9 cellular contexts compared by ENCODE assay signal in the genomic region with DNA sequence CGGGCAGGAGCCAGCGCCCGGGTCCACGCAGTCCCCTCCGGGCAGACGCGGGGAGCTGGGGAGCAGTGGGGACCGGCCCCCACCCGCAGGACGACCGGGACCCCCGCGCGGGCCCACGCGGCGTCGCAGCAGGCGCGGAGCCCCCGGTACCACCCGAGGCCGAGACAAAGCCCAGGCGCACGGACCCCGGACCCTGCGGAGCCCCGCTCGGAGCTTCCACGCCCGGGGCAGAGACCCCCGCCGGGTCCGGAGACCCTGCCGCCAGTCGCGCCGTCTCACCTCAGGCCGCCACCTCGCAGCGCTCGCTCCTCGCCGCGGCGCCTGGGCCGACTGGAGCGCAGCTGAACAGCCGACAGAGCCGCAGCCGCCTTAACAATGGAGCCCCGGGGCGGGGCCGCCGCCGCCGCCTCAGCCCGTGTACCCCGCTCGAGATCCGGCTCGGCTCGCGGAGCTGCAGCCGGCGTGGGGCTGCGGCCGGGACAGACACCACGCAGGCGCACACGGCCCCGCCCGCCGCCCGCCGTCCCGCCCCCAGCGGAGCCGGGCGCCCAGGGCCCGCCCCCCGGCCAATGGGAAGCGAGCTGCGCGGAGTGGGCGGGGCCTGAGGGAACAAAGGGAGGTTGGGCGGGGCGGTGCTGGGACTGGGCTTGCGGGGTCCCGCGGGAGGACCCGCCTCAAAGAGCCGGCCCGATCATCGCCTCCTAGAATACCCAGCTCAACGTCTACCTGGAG. TPM values are rescaled to one million over a fixed set of nuclear protein-coding genes. Genes with fewer than 3 reads are reported as not detected.
DNase-seq lines count a peak whose midpoint lies in the region; ATAC-seq and TF ChIP-seq lines count a peak whose summit lies in the region.
"Had no signal": no experiment of that assay in that cellular context is flagged by ENCODE, and none has a peak within 500 bp of the region (broad histone marks: within the 10 kb centered on the region; RNA-seq: fewer than 3 reads in every experiment).

Gene AFAP1, minus strand, starts transcription at position 485 of the 732 bp plus-strand sequence. CDS start 67,783 bp downstream, outside the sequence.

- 0 out of 2 replicates have a peak within 1 kb of the TSS, but pooled peaks have one; percentile 66 for H3K27ac ChIP-seq in GM23338 (ENCODE audit: low read depth)
- H3K27ac ChIP-seq in angular gyrus (ENCODE audit: low read depth, low read length): peak within 1 kb of the TSS; percentile 10
- peak within 1 kb of the TSS; percentile 85 to 96 (median 92) for H3K27ac ChIP-seq in tibial nerve

- H3K9me3 Mint-ChIP-seq in GM23338 (no peaks in the 10 kb centered on the region), progenitor cell of endocrine pancreas (ENCODE audit: low read depth) (no peaks in the 10 kb centered on the region)
- H3K9me3 Mint-ChIP-seq: dendritic cell treated with granulocyte-macrophage colony-stimulating factor and Interleukin-4, amounts not matched to agents 40 ng/mL and 50 ng/mL, for 4 days had no signal

- H3F3A ChIP-seq in GM23338 (replicated peaks; ENCODE audit: low read depth): peaks cover 9% of the 10 kb centered on the region; the same call in 1 of the 2 replicates

- peak; percentile 96 for DNase-seq in DMS53 (lab: John Stamatoyannopoulos, UW)
- DNase-seq in GM23338 (ENCODE audit: low spot score): peak; percentile 96
- DNase-seq in NCI-H1092 (lab: John Stamatoyannopoulos, UW): peak; percentile 79
- DNase-seq in T-helper 9 cell: peak; percentile 85
- peak; percentile 94 for DNase-seq in left ventricle myocardium superior
- peak; percentile 90 for DNase-seq in progenitor cell of endocrine pancreas (ENCODE audit: low spot score, unreplicated experiment)
- peak; percentile 79 to 81 for DNase-seq in tibial nerve (ENCODE audit: low spot score in 2 of 2)

- H2AFZ ChIP-seq in GM23338: peak within 1 kb of the TSS; percentile 95

- H3K4me2 ChIP-seq in GM23338: peak within 1 kb of the TSS; percentile 91

- H3K4me1 Mint-ChIP-seq in GM23338 (peaks cover 43% of the 10 kb centered on the region), progenitor cell of endocrine pancreas (ENCODE audit: low read depth) (peaks cover 31% of the 10 kb centered on the region)

- H3K9me3 ChIP-seq in tibial nerve: no peaks in the 10 kb centered on the region

- no peaks in the 10 kb centered on the region for H3K27me3 ChIP-seq in GM23338 (ENCODE audit: insufficient read depth)
- H3K27me3 ChIP-seq in tibial nerve: no peaks in the 10 kb centered on the region

- TF ChIP-seq POLR2A in tibial nerve (IDR thresholded peaks at IDR 0.05): peak; percentile 72 to 90

- no peaks in the 10 kb centered on the region for H3K36me3 ChIP-seq in GM23338 (ENCODE audit: insufficient read depth)
- peaks cover 0 to 1% (median 0%) of the 10 kb centered on the region in 3 donors for H3K36me3 ChIP-seq in tibial nerve

- H3K36me3 Mint-ChIP-seq in GM23338 (ENCODE audit: low read depth) (no peaks in the 10 kb centered on the region), progenitor cell of endocrine pancreas (ENCODE audit: insufficient read depth) (no peaks in the 10 kb centered on the region)

- no peaks in the 10 kb centered on the region for H4K20me1 ChIP-seq in GM23338 (replicated peaks; ENCODE audit: insufficient read depth)

- H3K4me1 ChIP-seq in GM23338 (ENCODE audit: insufficient read depth): peaks cover 33% of the 10 kb centered on the region
- peaks cover 0 to 48% (median 2%) of the 10 kb centered on the region in 4 donors for H3K4me1 ChIP-seq in tibial nerve

- ATAC-seq in GM23338 (peak; percentile 71), left ventricle myocardium superior (peak; percentile 97)

- H3K27ac Mint-ChIP-seq in GM23338 (no peak within 1 kb of the TSS), progenitor cell of endocrine pancreas (peak within 1 kb of the TSS; percentile 90)
- H3K27ac Mint-ChIP-seq: dendritic cell treated with granulocyte-macrophage colony-stimulating factor and Interleukin-4, amounts not matched to agents 40 ng/mL and 50 ng/mL, for 4 days had no signal

- intact Hi-C loops in left ventricle myocardium superior (cut with micrococcal nuclease): no loop called here

- peaks cover 16% of the 10 kb centered on the region for H3K27me3 Mint-ChIP-seq in GM23338 (ENCODE audit: insufficient read depth, low read depth, poor library complexity)
- H3K27me3 Mint-ChIP-seq in progenitor cell of endocrine pancreas: no peaks in the 10 kb centered on the region

- peak in 1 of 2 donors; percentile 82 for TF ChIP-seq EP300 in tibial nerve (IDR thresholded peaks at IDR 0.05)

- H3K79me2 ChIP-seq in GM23338 (replicated peaks; ENCODE audit: insufficient read depth): peaks cover 38% of the 10 kb centered on the region

- H3K4me3 Mint-ChIP-seq in GM23338: peak within 1 kb of the TSS; percentile 69
- peak within 1 kb of the TSS; percentile 74 for H3K4me3 Mint-ChIP-seq in progenitor cell of endocrine pancreas (ENCODE audit: low read depth)
- H3K4me3 Mint-ChIP-seq: dendritic cell treated with granulocyte-macrophage colony-stimulating factor and Interleukin-4, amounts not matched to agents 40 ng/mL and 50 ng/mL, for 4 days had no signal

- no peaks in the 10 kb centered on the region for H3K9me2 ChIP-seq in GM23338 (ENCODE audit: insufficient read depth)

- WGBS in tibial nerve, 2 donors: 0 to 1% methylated on average over 38 to 44 of the region's 96 CpGs

- H3K4me3 ChIP-seq in GM23338 (peak within 1 kb of the TSS; percentile 79), tibial nerve (peak within 1 kb of the TSS; percentile 83 to 96 (median 89))

- TF ChIP-seq CTCF in GM23338 (conservative IDR thresholded peaks at IDR 0.05; ENCODE audit: low read depth in 2 of 2) (no peak), progenitor cell of endocrine pancreas (IDR thresholded peaks at IDR 0.05; ENCODE audit: unreplicated experiment) (no peak), tibial nerve (IDR thresholded peaks at IDR 0.05) (no peak)

TF ChIP-seq in GM23338, 12 proteins besides CTCF, POLR2A, EP300 and RAD21:
- no peak for TF ChIP-seq ZNF114 (CRISPR knock-in tag; IDR thresholded peaks at IDR 0.05)
- TF ChIP-seq POLR2AphosphoS5 (IDR thresholded peaks at IDR 0.05; ENCODE audit: low read depth): peak; percentile 49; the same call in 1 of the 2 replicates
- no peak for TF ChIP-seq STAT1 (IDR thresholded peaks at IDR 0.05; ENCODE audit: unreplicated experiment)

RNA-seq across cellular contexts. Expression of gene AFAP1, which starts in this region (rescaled TPM):
- 21.5 and 25.9 TPM in 2 replicates for total RNA-seq in GM23338 (2014; rRNA removed; shearing (Covaris generic))
- 5.4 and 6.5 TPM in 2 replicates for polyA plus RNA-seq in GM23338 (2016; fragmentation: Nextera tagmentation; extraction: Ambion mirVana)
- 7.7 TPM for total RNA-seq in left ventricle myocardium superior
- 31.9 and 32.9 TPM in 2 replicates for total RNA-seq in progenitor cell of endocrine pancreas
- 10 to 100 TPM; 23.2 to 34.9 (median 32.1) TPM for total RNA-seq in tibial nerve

Comparison
In these comparisons a context has a peak if more than half of its experiments do, and no peak if none do; other contexts are left out.
1. Peak in every context shown above with its lines: DNase-seq, ATAC-seq, H3K4me3 ChIP-seq and H3K27ac ChIP-seq.
2. H3K27ac ChIP-seq: peak in every context shown above with its lines; median percentile 92 in tibial nerve; 66 in GM23338; 10 in angular gyrus.